ENCODE assay signal across 2 cellular contexts in the genomic region with DNA sequence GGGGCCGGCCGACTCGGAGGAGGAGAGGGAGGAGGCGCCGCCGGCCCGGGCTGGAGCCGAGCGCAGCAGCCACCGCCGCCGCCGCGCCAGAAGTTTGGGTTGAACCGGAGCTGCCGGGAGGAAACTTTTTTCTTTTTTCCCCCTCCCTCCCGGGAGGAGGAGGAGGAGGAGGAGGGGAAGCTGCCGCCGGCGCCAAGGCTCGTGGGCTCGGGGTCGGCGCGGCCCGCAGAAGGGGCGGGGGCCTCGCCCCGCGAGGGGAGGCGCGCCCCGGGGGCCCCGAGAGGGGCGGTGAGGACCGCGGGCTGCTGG.
A peak's percentile ranks its signal among the peaks of the same experiment; 100 is the strongest.
TF ChIP-seq lines count a peak whose summit lies in the region.

No MANE protein-coding gene starts in this region.

TF ChIP-seq in H1, 55 proteins besides CTCF, POLR2A, EP300 and RAD21:
- TF ChIP-seq SP1 (IDR thresholded peaks at IDR 0.05; ENCODE audit: low read depth, low read length) (no peak), CEBPB (IDR thresholded peaks at IDR 0.05; ENCODE audit: low read depth, low read length) (no peak), PHF8 (conservative IDR thresholded peaks at IDR 0.05; ENCODE audit: low read depth, low read length) (peak; percentile 17)

TF ChIP-seq in neural cell, 6 proteins besides CTCF, POLR2A, EP300 and RAD21:
- TF ChIP-seq EZH2 (IDR thresholded peaks at IDR 0.05; ENCODE audit: borderline replicate concordance, insufficient read depth, low read length, poor library complexity, severe bottlenecking) (no peak), POLR2AphosphoS5 (IDR thresholded peaks at IDR 0.05) (no peak), TAF1 (IDR thresholded peaks at IDR 0.05; ENCODE audit: low read depth) (no peak), MXI1 (conservative IDR thresholded peaks at IDR 0.05; ENCODE audit: poor library complexity, severe bottlenecking) (no peak), SMC3 (conservative IDR thresholded peaks at IDR 0.05; ENCODE audit: poor library complexity) (no peak)
- TF ChIP-seq, protein P1, sequence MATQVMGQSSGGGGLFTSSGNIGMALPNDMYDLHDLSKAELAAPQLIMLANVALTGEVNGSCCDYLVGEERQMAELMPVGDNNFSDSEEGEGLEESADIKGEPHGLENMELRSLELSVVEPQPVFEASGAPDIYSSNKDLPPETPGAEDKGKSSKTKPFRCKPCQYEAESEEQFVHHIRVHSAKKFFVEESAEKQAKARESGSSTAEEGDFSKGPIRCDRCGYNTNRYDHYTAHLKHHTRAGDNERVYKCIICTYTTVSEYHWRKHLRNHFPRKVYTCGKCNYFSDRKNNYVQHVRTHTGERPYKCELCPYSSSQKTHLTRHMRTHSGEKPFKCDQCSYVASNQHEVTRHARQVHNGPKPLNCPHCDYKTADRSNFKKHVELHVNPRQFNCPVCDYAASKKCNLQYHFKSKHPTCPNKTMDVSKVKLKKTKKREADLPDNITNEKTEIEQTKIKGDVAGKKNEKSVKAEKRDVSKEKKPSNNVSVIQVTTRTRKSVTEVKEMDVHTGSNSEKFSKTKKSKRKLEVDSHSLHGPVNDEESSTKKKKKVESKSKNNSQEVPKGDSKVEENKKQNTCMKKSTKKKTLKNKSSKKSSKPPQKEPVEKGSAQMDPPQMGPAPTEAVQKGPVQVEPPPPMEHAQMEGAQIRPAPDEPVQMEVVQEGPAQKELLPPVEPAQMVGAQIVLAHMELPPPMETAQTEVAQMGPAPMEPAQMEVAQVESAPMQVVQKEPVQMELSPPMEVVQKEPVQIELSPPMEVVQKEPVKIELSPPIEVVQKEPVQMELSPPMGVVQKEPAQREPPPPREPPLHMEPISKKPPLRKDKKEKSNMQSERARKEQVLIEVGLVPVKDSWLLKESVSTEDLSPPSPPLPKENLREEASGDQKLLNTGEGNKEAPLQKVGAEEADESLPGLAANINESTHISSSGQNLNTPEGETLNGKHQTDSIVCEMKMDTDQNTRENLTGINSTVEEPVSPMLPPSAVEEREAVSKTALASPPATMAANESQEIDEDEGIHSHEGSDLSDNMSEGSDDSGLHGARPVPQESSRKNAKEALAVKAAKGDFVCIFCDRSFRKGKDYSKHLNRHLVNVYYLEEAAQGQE (IDR thresholded peaks at IDR 0.05; ENCODE audit: borderline replicate concordance): no peak
